10 cellular contexts compared by ENCODE assay signal in the genomic region with DNA sequence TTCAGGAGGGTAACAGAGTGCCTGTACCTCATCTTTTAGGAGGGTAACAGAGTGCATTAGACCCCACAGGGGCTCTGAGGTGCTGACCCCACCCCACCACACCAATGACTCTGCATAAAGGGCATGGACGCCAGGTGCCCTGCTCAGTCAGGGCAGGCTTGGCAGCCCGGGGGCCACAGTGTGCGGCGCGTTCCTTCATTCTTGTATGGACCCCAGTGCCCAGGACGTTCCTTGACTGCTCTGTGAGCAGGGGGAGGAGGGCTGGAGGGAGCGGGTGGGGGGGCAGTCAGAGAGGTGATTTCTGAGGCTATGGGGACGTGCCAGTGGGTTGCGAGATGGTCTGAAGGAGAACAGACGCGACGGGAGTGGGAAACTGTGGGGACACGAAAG.
DNase-seq lines count a peak whose midpoint lies in the region; ATAC-seq, FAIRE-seq and TF ChIP-seq lines count a peak whose summit lies in the region.
"Had no signal": no experiment of that assay in that cellular context is flagged by ENCODE, and none has a peak within 500 bp of the region (broad histone marks: within the 10 kb centered on the region; RNA-seq: fewer than 3 reads in every experiment).

No MANE protein-coding gene starts in this region.

- no peak overlapping the region for H2BK12ac ChIP-seq in H1 (ENCODE audit: low read depth, low read length)

- H4K20me1 ChIP-seq in PC-9 (ENCODE audit: insufficient read depth) = no peaks in the 10 kb centered on the region
- H4K20me1 ChIP-seq in H1 (replicated peaks in 1 of 2; ENCODE audit: control insufficient read depth in 1 of 2, insufficient read depth in 2 of 2, low read length in 2 of 2) = no peaks in the 10 kb centered on the region

- no peak for TF ChIP-seq EP300 in H1 (IDR thresholded peaks at IDR 0.05; ENCODE audit: borderline replicate concordance in 1 of 2, low read depth in 2 of 2, low read length in 2 of 2)

- H3K56ac ChIP-seq in H1 (replicated peaks; ENCODE audit: insufficient read length, low read depth, low read length) = no peak overlapping the region

- peak overlapping the region; percentile 46 for H3K4me2 ChIP-seq in PC-9
- H3K4me2 ChIP-seq in H1 (ENCODE audit: insufficient read depth in 1 of 2, low read depth in 2 of 2, low read length in 2 of 2) = no peak overlapping the region

- H2AFZ ChIP-seq in PC-9 = 0 out of 2 replicates have a peak overlapping the region, but pooled peaks have one; percentile 6
- H2AFZ ChIP-seq in H1 (ENCODE audit: low read length) = 0 out of 2 replicates have a peak overlapping the region, but pooled peaks have one; percentile 89

- no peak overlapping the region for H2BK20ac ChIP-seq in H1 (ENCODE audit: low read length)

- H2AK5ac ChIP-seq in H1 (ENCODE audit: low read depth, low read length) = no peak overlapping the region

- no peak overlapping the region for H3K23ac ChIP-seq in H1 (ENCODE audit: insufficient read length)

- no peaks in the 10 kb centered on the region for H3K36me3 Mint-ChIP-seq in activated CD4-positive, alpha-beta T cell treated with anti-CD3 and anti-CD28 coated beads, Interleukin-2, amount 10 ng/mL, durations not matched to agents 7 days and 5 days (ENCODE audit: low read depth)

- peak in 3 of 4 donors; percentile 13 to 27 (median 26) for ATAC-seq in psoas muscle

- no peaks in the 10 kb centered on the region for H3K23me2 ChIP-seq in H1 (ENCODE audit: low read depth, low read length)

- no peak overlapping the region for H2BK15ac ChIP-seq in H1 (ENCODE audit: low read length)

- H3K18ac ChIP-seq in H1 (ENCODE audit: extremely low read depth, low read length) = no peak overlapping the region

- no peak for TF ChIP-seq POLR2A in H1 (IDR thresholded peaks at IDR 0.05; ENCODE audit: control extremely low read depth in 1 of 2, low read depth in 2 of 2, low read length in 2 of 2)

- H3K14ac ChIP-seq in H1 (ENCODE audit: insufficient read length) = no peak overlapping the region

- H3K4me3 Mint-ChIP-seq in activated CD4-positive, alpha-beta T cell treated with anti-CD3 and anti-CD28 coated beads, Interleukin-2, amount 10 ng/mL, durations not matched to agents 7 days and 5 days = no peak overlapping the region

- H3K36me3 ChIP-seq in PC-9 (ENCODE audit: low read depth) (no peaks in the 10 kb centered on the region), H1 (ENCODE audit: control insufficient read depth in 2 of 4, insufficient read depth in 4 of 4, low read length in 3 of 4) (no peaks in the 10 kb centered on the region), psoas muscle (ENCODE audit: insufficient read depth in 1 of 2, low read depth in 1 of 2) (no peaks in the 10 kb centered on the region)
- no peaks in the 10 kb centered on the region for H3K36me3 ChIP-seq in effector memory CD4-positive, alpha-beta T cell (ENCODE audit: control insufficient read depth, insufficient read depth, low read length)
- H3K36me3 ChIP-seq: tibial artery had no signal

- 60% methylated on average over 9 of the region's 13 CpGs; no CpG with 5 or more reads in 1 of the 2 experiments for WGBS in H1 (ENCODE audit: extremely low coverage in 1 of 2, insufficient coverage in 1 of 2, insufficient read length in 1 of 2, insufficient replicate concordance in 2 of 2, low coverage in 1 of 2, low lambda C conversion rate in 2 of 2, missing lambda C conversion rate in 1 of 2), 2 experiments
- WGBS in psoas muscle, 3 donors = 64 to 71% (median 65%) methylated on average over 13 of the region's 13 CpGs

- H3K4me1 ChIP-seq in PC-9 (replicated peaks; ENCODE audit: insufficient read depth) = peaks cover 5% of the 10 kb centered on the region
- peaks cover 0 to 6% (median 5%) of the 10 kb centered on the region in 4 experiments; a peak in 5 of 7 replicates for H3K4me1 ChIP-seq in H1 (replicated peaks in 1 of 4; ENCODE audit: control insufficient read depth in 3 of 4, insufficient read depth in 4 of 4, low read length in 3 of 4)
- no peaks in the 10 kb centered on the region for H3K4me1 ChIP-seq in psoas muscle
- peaks cover 4% of the 10 kb centered on the region for H3K4me1 ChIP-seq in effector memory CD4-positive, alpha-beta T cell (ENCODE audit: control insufficient read depth, insufficient read depth, low read length, poor library complexity, severe bottlenecking)

- H3K9me3 Mint-ChIP-seq in activated CD4-positive, alpha-beta T cell treated with anti-CD3 and anti-CD28 coated beads, Interleukin-2, amount 10 ng/mL, durations not matched to agents 7 days and 5 days = no peaks in the 10 kb centered on the region

- H2BK120ac ChIP-seq in H1 (replicated peaks; ENCODE audit: low read depth, low read length) = no peak overlapping the region

- H3K27me3 ChIP-seq in PC-9 (ENCODE audit: insufficient read depth, low read depth) (peaks cover 34% of the 10 kb centered on the region), H1 (replicated peaks in 1 of 4; ENCODE audit: control insufficient read depth in 3 of 4, extremely low read depth in 1 of 4, insufficient read depth in 3 of 4, low read length in 3 of 4) (no peaks in the 10 kb centered on the region; a peak in 2 of 7 replicates), psoas muscle (ENCODE audit: insufficient read depth in 3 of 3, low read length in 2 of 3) (no peaks in the 10 kb centered on the region)
- H3K27me3 ChIP-seq in effector memory CD4-positive, alpha-beta T cell (replicated peaks; ENCODE audit: control insufficient read depth, insufficient read depth, low read length, poor library complexity, severe bottlenecking) = no peaks in the 10 kb centered on the region
- H3K27me3 ChIP-seq: tibial artery had no signal

- H3K27ac ChIP-seq in PC-9 (no peak overlapping the region), H1 (ENCODE audit: low read depth, low read length) (no peak overlapping the region), psoas muscle (no peak overlapping the region)
- H3K27ac ChIP-seq in effector memory CD4-positive, alpha-beta T cell (ENCODE audit: insufficient read depth, low read length, poor library complexity, severe bottlenecking) = no peak overlapping the region

- no peak for DNase-seq in activated CD4-positive, alpha-beta T cell treated with anti-CD3 and anti-CD28 coated beads, Interleukin-2, amount 10 ng/mL, durations not matched to agents 7 days and 5 days
- DNase-seq in activated CD4-positive, alpha-beta T cell treated with anti-CD3 and anti-CD28 coated beads, Interleukin-2, amount 50 U/mL, for 1 hour = no peak
- DNase-seq in PC-9 (no peak), H1 (ENCODE audit: low read depth in 1 of 2, low spot score in 2 of 2) (no peak), psoas muscle (no peak), SK-N-DZ (ENCODE audit: low spot score) (no peak), hepatic stellate cell (ENCODE audit: low spot score) (no peak)
- DNase-seq in effector memory CD4-positive, alpha-beta T cell = no peak
- DNase-seq: tibial artery had no signal

- no peaks in the 10 kb centered on the region; the same call in 1 of the 2 replicates for H3K79me1 ChIP-seq in H1 (ENCODE audit: low read depth, low read length)

- POLR2A ChIA-PET in activated CD4-positive, alpha-beta T cell treated with anti-CD3 and anti-CD28 coated beads, Interleukin-2, amount 10 ng/mL, durations not matched to agents 7 days and 5 days (lab: Charles Lee) = no interaction called here
- POLR2A ChIA-PET in PC-9 (lab: Charles Lee; ENCODE audit: unreplicated experiment) = no interaction called here
- POLR2A ChIA-PET in H1 (lab: Charles Lee; ENCODE audit: partially characterized antibody) = no interaction called here

- FAIRE-seq in H1 (lab: Jason Lieb, UNC) = no peak
- FAIRE-seq: A204.1 had no signal

- no peaks in the 10 kb centered on the region for H3K27me3 Mint-ChIP-seq in activated CD4-positive, alpha-beta T cell treated with anti-CD3 and anti-CD28 coated beads, Interleukin-2, amount 10 ng/mL, durations not matched to agents 7 days and 5 days

- no peak for TF ChIP-seq RAD21 in H1 (IDR thresholded peaks at IDR 0.05 in 1 of 2, conservative IDR thresholded peaks at IDR 0.05 in 1 of 2; ENCODE audit: low read depth in 2 of 2, low read length in 2 of 2)

- no peak overlapping the region for H2BK5ac ChIP-seq in H1 (ENCODE audit: low read depth, low read length)

- CTCF ChIA-PET in activated CD4-positive, alpha-beta T cell treated with anti-CD3 and anti-CD28 coated beads, Interleukin-2, amount 10 ng/mL, durations not matched to agents 7 days and 5 days (lab: Charles Lee) = interaction anchor here (0.8 to 1.4 kb wide), 5 partner anchors 12 to 520 kb away, joined by 3 to 6 read pairs (median 4); no protein-coding TSS in a partner anchor
- CTCF ChIA-PET in PC-9 (lab: Charles Lee) = interaction anchor here (0.7 kb wide), 1 partner anchor 12 kb away, joined by 3 read pairs; no protein-coding TSS in a partner anchor
- CTCF ChIA-PET in H1 (lab: Charles Lee; ENCODE audit: partially characterized antibody) = interaction anchor here (0.6 to 4.0 kb wide), 24 partner anchors 9 to 492 kb away, joined by 3 to 18 read pairs (median 4); no protein-coding TSS in a partner anchor

- peak overlapping the region; percentile 16 for H4K91ac ChIP-seq in H1 (replicated peaks; ENCODE audit: insufficient read length, low read length)

- BruUV-seq in PC-9 (replicated peaks; lab: Mats Ljungman, UMichigan) = no TSS peak

- H3K27ac Mint-ChIP-seq in activated CD4-positive, alpha-beta T cell treated with anti-CD3 and anti-CD28 coated beads, Interleukin-2, amount 10 ng/mL, durations not matched to agents 7 days and 5 days = peak overlapping the region; percentile 42

- no peaks in the 10 kb centered on the region for H3F3A ChIP-seq in PC-9 (ENCODE audit: insufficient read depth, low read depth)

- no peaks in the 10 kb centered on the region for H3K9me2 ChIP-seq in PC-9 (ENCODE audit: insufficient read depth)

- no peak for TF ChIP-seq CTCF in PC-9 (conservative IDR thresholded peaks at IDR 0.05)
- no peak for TF ChIP-seq CTCF in H1 (IDR thresholded peaks at IDR 0.05; ENCODE audit: control extremely low read depth in 1 of 3, insufficient read depth in 1 of 3, low read depth in 1 of 3, low read length in 3 of 3)
- no peak for TF ChIP-seq CTCF in psoas muscle (IDR thresholded peaks at IDR 0.05)

- intact Hi-C loops in PC-9 (cut with micrococcal nuclease; ENCODE audit: unreplicated experiment) (loop anchor here (5.0 kb wide), 2 partner anchors 391 to 511 kb away; no protein-coding TSS in a partner anchor), psoas muscle (cut with DNase I) (loop anchor here (5.0 to 10.0 kb wide), 4 partner anchors 169 to 519 kb away; a partner anchor contains a TSS)

- H3K9me3 ChIP-seq in PC-9 (ENCODE audit: insufficient read depth, low read depth) (no peaks in the 10 kb centered on the region), H1 (ENCODE audit: insufficient read depth in 2 of 2, low read depth in 1 of 2, low read length in 1 of 2) (no peaks in the 10 kb centered on the region), psoas muscle (no peaks in the 10 kb centered on the region)
- H3K9me3 ChIP-seq in effector memory CD4-positive, alpha-beta T cell (ENCODE audit: control insufficient read depth, low read length) = no peaks in the 10 kb centered on the region
- H3K9me3 ChIP-seq: tibial artery had no signal

- H3K79me2 ChIP-seq in PC-9 (ENCODE audit: low read depth) = no peaks in the 10 kb centered on the region
- H3K79me2 ChIP-seq in H1 (ENCODE audit: control insufficient read depth in 1 of 2, insufficient read depth in 2 of 2, low read length in 2 of 2) = no peaks in the 10 kb centered on the region

- H3K9ac ChIP-seq in H1 (replicated peaks in 1 of 4; ENCODE audit: extremely low read depth in 1 of 4, low read depth in 3 of 4, low read length in 3 of 4) = no peak overlapping the region

- H4K5ac ChIP-seq in H1 (ENCODE audit: insufficient read length, low read depth, low read length) = no peak overlapping the region

- H3K4me3 ChIP-seq in PC-9 = no peak overlapping the region
- no peak overlapping the region for H3K4me3 ChIP-seq in H1 (ENCODE audit: extremely low read depth in 1 of 4, insufficient read depth in 2 of 4, low read depth in 3 of 4, low read length in 4 of 4)
- no peak overlapping the region for H3K4me3 ChIP-seq in psoas muscle
- H3K4me3 ChIP-seq in effector memory CD4-positive, alpha-beta T cell (ENCODE audit: insufficient read depth, low read depth, low read length, poor library complexity, severe bottlenecking) = no peak overlapping the region
- H3K4me3 ChIP-seq: tibial artery had no signal

- H3K4me1 Mint-ChIP-seq in activated CD4-positive, alpha-beta T cell treated with anti-CD3 and anti-CD28 coated beads, Interleukin-2, amount 10 ng/mL, durations not matched to agents 7 days and 5 days = peaks cover 24% of the 10 kb centered on the region

- H4K8ac ChIP-seq in H1 (ENCODE audit: extremely low read depth, insufficient read depth, low read length) = no peak overlapping the region

- no peak overlapping the region for H3K4ac ChIP-seq in H1 (replicated peaks; ENCODE audit: insufficient read length, low read depth, low read length)
